20 cellular contexts compared by ENCODE assay signal in the genomic region with DNA sequence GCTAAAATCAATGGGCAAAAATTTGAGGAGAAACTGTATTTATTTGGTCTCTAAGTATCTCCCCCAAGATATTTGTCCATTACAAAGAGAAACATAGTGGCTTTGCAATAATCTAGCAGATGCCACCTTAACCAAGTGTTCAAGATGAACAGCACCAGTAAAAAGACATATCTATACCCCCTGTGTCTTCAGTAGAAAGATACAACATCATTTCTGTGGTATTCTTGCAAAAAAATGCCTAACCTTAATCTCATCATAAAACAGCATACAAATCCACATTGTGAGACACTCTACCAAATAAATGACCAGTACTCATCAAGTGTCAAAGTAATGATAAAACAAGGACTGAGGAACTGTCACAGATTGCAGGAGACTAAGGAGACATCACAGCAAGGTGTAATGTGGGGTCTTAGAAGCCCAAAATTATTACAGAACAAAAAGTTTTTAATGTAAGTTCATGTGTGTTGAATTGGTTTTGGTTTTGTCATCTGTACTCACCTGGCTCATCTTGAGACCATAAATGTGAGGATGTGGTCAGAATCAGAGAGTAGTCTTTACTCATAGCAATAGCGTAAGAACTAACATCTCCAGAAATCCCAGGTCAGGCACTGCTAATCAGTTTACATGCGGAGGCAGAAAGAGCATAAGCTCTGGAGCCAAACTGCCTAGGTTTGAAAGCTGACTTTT.
DNase-seq lines count a peak whose midpoint lies in the region; ATAC-seq and TF ChIP-seq lines count a peak whose summit lies in the region.
"Had no signal": no experiment of that assay in that cellular context is flagged by ENCODE, and none has a peak within 500 bp of the region (broad histone marks: within the 10 kb centered on the region; RNA-seq: fewer than 3 reads in every experiment).

No MANE protein-coding gene starts in this region.

- DNase-seq in activated CD4-positive, CD25-positive, alpha-beta regulatory T cell treated with anti-CD3 and anti-CD28 coated beads, Interleukin-2, amount 50 U/mL, for 72 hours, result no peak
- no peak for DNase-seq in activated naive CD8-positive, alpha-beta T cell treated with anti-CD3 and anti-CD28 coated beads, Interleukin-2, amount 10 ng/mL, durations not matched to agents 7 days and 5 days
- DNase-seq in endothelial cell (ENCODE audit: low spot score) (no peak), DMS79 (lab: John Stamatoyannopoulos, UW) (no peak), posterior vena cava (ENCODE audit: low spot score) (no peak)
- DNase-seq: 8988T; aorta; C1 segment of cervical spinal cord; naive B cell; NCI-H187 treated with DMSO at 0.1 percent for 48 hours; NCI-H524; posterior cingulate gyrus; stimulated activated naive CD4-positive, alpha-beta T cell; upper lobe of left lung; WERI-Rb-1 had no signal

- H3K9me3 Mint-ChIP-seq in activated naive CD8-positive, alpha-beta T cell treated with anti-CD3 and anti-CD28 coated beads, Interleukin-2, amount 10 ng/mL, durations not matched to agents 7 days and 5 days, result no peaks in the 10 kb centered on the region
- no peaks in the 10 kb centered on the region for H3K9me3 Mint-ChIP-seq in endothelial cell (ENCODE audit: unreplicated experiment)
- H3K9me3 Mint-ChIP-seq: naive B cell had no signal

- H3K4me1 Mint-ChIP-seq in activated naive CD8-positive, alpha-beta T cell treated with anti-CD3 and anti-CD28 coated beads, Interleukin-2, amount 10 ng/mL, durations not matched to agents 7 days and 5 days, result peaks cover 21% of the 10 kb centered on the region
- peaks cover 5% of the 10 kb centered on the region for H3K4me1 Mint-ChIP-seq in endothelial cell (ENCODE audit: unreplicated experiment)

- H3K27ac Mint-ChIP-seq in activated naive CD8-positive, alpha-beta T cell treated with anti-CD3 and anti-CD28 coated beads, Interleukin-2, amount 10 ng/mL, durations not matched to agents 7 days and 5 days, result peak overlapping the region; percentile 35
- H3K27ac Mint-ChIP-seq in endothelial cell (ENCODE audit: unreplicated experiment), result no peak overlapping the region

- peaks cover 18% of the 10 kb centered on the region for H3K36me3 Mint-ChIP-seq in activated naive CD8-positive, alpha-beta T cell treated with anti-CD3 and anti-CD28 coated beads, Interleukin-2, amount 10 ng/mL, durations not matched to agents 7 days and 5 days
- H3K36me3 Mint-ChIP-seq in endothelial cell (ENCODE audit: low read depth, unreplicated experiment), result no peaks in the 10 kb centered on the region

- peak overlapping the region; percentile 6 for H3K4me3 Mint-ChIP-seq in activated naive CD8-positive, alpha-beta T cell treated with anti-CD3 and anti-CD28 coated beads, Interleukin-2, amount 10 ng/mL, durations not matched to agents 7 days and 5 days
- no peak overlapping the region for H3K4me3 Mint-ChIP-seq in endothelial cell (ENCODE audit: unreplicated experiment)
- H3K4me3 Mint-ChIP-seq: naive B cell had no signal

- no peak for TF ChIP-seq CTCF in endothelial cell (IDR thresholded peaks at IDR 0.05; ENCODE audit: unreplicated experiment)

- ATAC-seq in activated CD4-positive, CD25-positive, alpha-beta regulatory T cell treated with anti-CD3 and anti-CD28 coated beads, Interleukin-2, amount 50 U/mL, for 24 hours, result peak; percentile 91 to 94
- ATAC-seq in GM19351 (IDR thresholded peaks at IDR 0.05; ENCODE audit: unreplicated experiment) (peak; percentile 53), HG03280 (IDR thresholded peaks at IDR 0.05; ENCODE audit: unreplicated experiment) (peak; percentile 63)
- peak; percentile 89 for ATAC-seq in activated naive CD8-positive, alpha-beta T cell treated with anti-CD3 and anti-CD28 coated beads, Interleukin-2, amount 10 ng/mL, durations not matched to agents 7 days and 5 days (ENCODE audit: low read depth)
- ATAC-seq: gastroesophageal sphincter, Panc1 had no signal

- intact Hi-C loops in posterior vena cava (cut with DNase I), result no loop called here

- POLR2A ChIA-PET in activated naive CD8-positive, alpha-beta T cell treated with anti-CD3 and anti-CD28 coated beads, Interleukin-2, amount 10 ng/mL, durations not matched to agents 7 days and 5 days (lab: Charles Lee), result interaction anchor here (0.6 kb wide), 2 partner anchors 49 to 105 kb away, joined by 3 read pairs; no protein-coding TSS in a partner anchor

- H3K27me3 Mint-ChIP-seq in activated naive CD8-positive, alpha-beta T cell treated with anti-CD3 and anti-CD28 coated beads, Interleukin-2, amount 10 ng/mL, durations not matched to agents 7 days and 5 days, result no peaks in the 10 kb centered on the region
- H3K27me3 Mint-ChIP-seq in endothelial cell (ENCODE audit: unreplicated experiment), result no peaks in the 10 kb centered on the region
- H3K27me3 Mint-ChIP-seq: naive B cell had no signal
